ENCODE assay signal across 1 cellular context in genomic region chr15:74799843-74800558, GRCh38.
A peak's percentile ranks its signal among the peaks of the same experiment; 100 is the strongest.
TF ChIP-seq lines count a peak whose summit lies in the region.

No MANE protein-coding gene starts in this region.

TF ChIP-seq in HepG2, 621 proteins besides CTCF, POLR2A, EP300 and RAD21 (continues in another document):
- TF ChIP-seq NCOA2 (CRISPR knock-in tag; IDR thresholded peaks at IDR 0.05) (0 out of 2 replicates have a peak, but pooled peaks have one; percentile 13), ZNF788 (CRISPR knock-in tag; IDR thresholded peaks at IDR 0.05; ENCODE audit: borderline replicate concordance) (peak; percentile 32; the same call in 1 of the 2 replicates), ZNF768 (CRISPR knock-in tag; IDR thresholded peaks at IDR 0.05) (peak; percentile 40; the same call in 1 of the 2 replicates), ZSCAN25 (CRISPR knock-in tag; IDR thresholded peaks at IDR 0.05) (no peak), HMGXB4 (CRISPR knock-in tag; IDR thresholded peaks at IDR 0.05; ENCODE audit: borderline replicate concordance in 1 of 2, low read depth in 1 of 2) (peak; percentile 49 to 78; a peak in 2 of 4 replicates), NFIB (CRISPR knock-in tag; IDR thresholded peaks at IDR 0.05; ENCODE audit: borderline replicate concordance) (0 out of 2 replicates have a peak, but pooled peaks have one; percentile 35), MEIS2 (CRISPR knock-in tag; IDR thresholded peaks at IDR 0.05) (peak; percentile 30; the same call in 1 of the 2 replicates), TARDBP (CRISPR knock-in tag; IDR thresholded peaks at IDR 0.05) (0 out of 2 replicates have a peak, but pooled peaks have one; percentile 27), PHB2 (IDR thresholded peaks at IDR 0.05; ENCODE audit: partially characterized antibody) (no peak), ZNF205 (CRISPR knock-in tag; IDR thresholded peaks at IDR 0.05) (0 out of 2 replicates have a peak, but pooled peaks have one; percentile 42), ZBTB33 (CRISPR knock-in tag; IDR thresholded peaks at IDR 0.05) (peak; percentile 58), HOXA3 (CRISPR knock-in tag; IDR thresholded peaks at IDR 0.05) (peak; percentile 37; the same call in 1 of the 2 replicates), SOX6 (IDR thresholded peaks at IDR 0.05) (no peak), SOX6 (CRISPR knock-in tag; IDR thresholded peaks at IDR 0.05) (no peak), PHF8 (CRISPR knock-in tag; IDR thresholded peaks at IDR 0.05) (peak; percentile 23; the same call in 1 of the 2 replicates), ZNF225 (CRISPR knock-in tag; IDR thresholded peaks at IDR 0.05) (0 out of 2 replicates have a peak, but pooled peaks have one; percentile 19), NFKB2 (CRISPR knock-in tag; IDR thresholded peaks at IDR 0.05; ENCODE audit: borderline replicate concordance) (peak; percentile 15; the same call in 1 of the 2 replicates), GABPB1 (CRISPR knock-in tag; IDR thresholded peaks at IDR 0.05) (peak; percentile 39; the same call in 1 of the 2 replicates), TEAD3 (CRISPR knock-in tag; optimal IDR thresholded peaks at IDR 0.05; ENCODE audit: borderline replicate concordance) (peak; percentile 20), FOXC1 (CRISPR knock-in tag; IDR thresholded peaks at IDR 0.05; ENCODE audit: borderline replicate concordance) (0 out of 2 replicates have a peak, but pooled peaks have one; percentile 55), HNF4A (CRISPR knock-in tag; IDR thresholded peaks at IDR 0.05) (peak; percentile 68), KDM2A (CRISPR knock-in tag; IDR thresholded peaks at IDR 0.05; ENCODE audit: borderline replicate concordance, low read depth) (peak; percentile 70; the same call in 1 of the 2 replicates), NCOA1 (CRISPR knock-in tag; IDR thresholded peaks at IDR 0.05) (0 out of 2 replicates have a peak, but pooled peaks have one; percentile 41), ATRX (CRISPR knock-in tag; IDR thresholded peaks at IDR 0.05; ENCODE audit: borderline replicate concordance) (no peak), ZNF605 (CRISPR knock-in tag; IDR thresholded peaks at IDR 0.05) (0 out of 2 replicates have a peak, but pooled peaks have one; percentile 33), RXRB (CRISPR knock-in tag; IDR thresholded peaks at IDR 0.05; ENCODE audit: borderline replicate concordance) (peak; percentile 26; the same call in 1 of the 2 replicates), PCBP1 (IDR thresholded peaks at IDR 0.05; ENCODE audit: borderline replicate concordance, low read depth, low read length) (0 out of 2 replicates have a peak, but pooled peaks have one; percentile 37), PATZ1 (CRISPR knock-in tag; IDR thresholded peaks at IDR 0.05) (peak; percentile 87), CAMTA2 (CRISPR knock-in tag; IDR thresholded peaks at IDR 0.05; ENCODE audit: borderline replicate concordance) (no peak), MAZ (IDR thresholded peaks at IDR 0.05; ENCODE audit: borderline replicate concordance, low read depth, low read length) (0 out of 2 replicates have a peak, but pooled peaks have one; percentile 24), MAZ (CRISPR knock-in tag; IDR thresholded peaks at IDR 0.05; ENCODE audit: low read depth) (0 out of 2 replicates have a peak, but pooled peaks have one; percentile 25), RBAK (CRISPR knock-in tag; IDR thresholded peaks at IDR 0.05) (no peak), SALL1 (CRISPR knock-in tag; IDR thresholded peaks at IDR 0.05) (peak; percentile 36; the same call in 1 of the 2 replicates), MIER3 (CRISPR knock-in tag; IDR thresholded peaks at IDR 0.05; ENCODE audit: borderline replicate concordance) (0 out of 2 replicates have a peak, but pooled peaks have one; percentile 52), ZNF17 (CRISPR knock-in tag; IDR thresholded peaks at IDR 0.05) (no peak), SMARCC2 (IDR thresholded peaks at IDR 0.05) (no peak), REPIN1 (CRISPR knock-in tag; IDR thresholded peaks at IDR 0.05; ENCODE audit: borderline replicate concordance, low read depth) (0 out of 2 replicates have a peak, but pooled peaks have one; percentile 43), SOX13 (IDR thresholded peaks at IDR 0.05) (no peak), SOX13 (CRISPR knock-in tag; conservative IDR thresholded peaks at IDR 0.05 in 1 of 2, IDR thresholded peaks at IDR 0.05 in 1 of 2) (peak in 1 of 2 experiments; percentile 32; a peak in 1 of 4 replicates)
- TF ChIP-seq, protein P1, sequence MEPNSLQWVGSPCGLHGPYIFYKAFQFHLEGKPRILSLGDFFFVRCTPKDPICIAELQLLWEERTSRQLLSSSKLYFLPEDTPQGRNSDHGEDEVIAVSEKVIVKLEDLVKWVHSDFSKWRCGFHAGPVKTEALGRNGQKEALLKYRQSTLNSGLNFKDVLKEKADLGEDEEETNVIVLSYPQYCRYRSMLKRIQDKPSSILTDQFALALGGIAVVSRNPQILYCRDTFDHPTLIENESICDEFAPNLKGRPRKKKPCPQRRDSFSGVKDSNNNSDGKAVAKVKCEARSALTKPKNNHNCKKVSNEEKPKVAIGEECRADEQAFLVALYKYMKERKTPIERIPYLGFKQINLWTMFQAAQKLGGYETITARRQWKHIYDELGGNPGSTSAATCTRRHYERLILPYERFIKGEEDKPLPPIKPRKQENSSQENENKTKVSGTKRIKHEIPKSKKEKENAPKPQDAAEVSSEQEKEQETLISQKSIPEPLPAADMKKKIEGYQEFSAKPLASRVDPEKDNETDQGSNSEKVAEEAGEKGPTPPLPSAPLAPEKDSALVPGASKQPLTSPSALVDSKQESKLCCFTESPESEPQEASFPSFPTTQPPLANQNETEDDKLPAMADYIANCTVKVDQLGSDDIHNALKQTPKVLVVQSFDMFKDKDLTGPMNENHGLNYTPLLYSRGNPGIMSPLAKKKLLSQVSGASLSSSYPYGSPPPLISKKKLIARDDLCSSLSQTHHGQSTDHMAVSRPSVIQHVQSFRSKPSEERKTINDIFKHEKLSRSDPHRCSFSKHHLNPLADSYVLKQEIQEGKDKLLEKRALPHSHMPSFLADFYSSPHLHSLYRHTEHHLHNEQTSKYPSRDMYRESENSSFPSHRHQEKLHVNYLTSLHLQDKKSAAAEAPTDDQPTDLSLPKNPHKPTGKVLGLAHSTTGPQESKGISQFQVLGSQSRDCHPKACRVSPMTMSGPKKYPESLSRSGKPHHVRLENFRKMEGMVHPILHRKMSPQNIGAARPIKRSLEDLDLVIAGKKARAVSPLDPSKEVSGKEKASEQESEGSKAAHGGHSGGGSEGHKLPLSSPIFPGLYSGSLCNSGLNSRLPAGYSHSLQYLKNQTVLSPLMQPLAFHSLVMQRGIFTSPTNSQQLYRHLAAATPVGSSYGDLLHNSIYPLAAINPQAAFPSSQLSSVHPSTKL (CRISPR knock-in tag; IDR thresholded peaks at IDR 0.05) = 0 out of 2 replicates have a peak, but pooled peaks have one; percentile 18
- TF ChIP-seq, protein P2, sequence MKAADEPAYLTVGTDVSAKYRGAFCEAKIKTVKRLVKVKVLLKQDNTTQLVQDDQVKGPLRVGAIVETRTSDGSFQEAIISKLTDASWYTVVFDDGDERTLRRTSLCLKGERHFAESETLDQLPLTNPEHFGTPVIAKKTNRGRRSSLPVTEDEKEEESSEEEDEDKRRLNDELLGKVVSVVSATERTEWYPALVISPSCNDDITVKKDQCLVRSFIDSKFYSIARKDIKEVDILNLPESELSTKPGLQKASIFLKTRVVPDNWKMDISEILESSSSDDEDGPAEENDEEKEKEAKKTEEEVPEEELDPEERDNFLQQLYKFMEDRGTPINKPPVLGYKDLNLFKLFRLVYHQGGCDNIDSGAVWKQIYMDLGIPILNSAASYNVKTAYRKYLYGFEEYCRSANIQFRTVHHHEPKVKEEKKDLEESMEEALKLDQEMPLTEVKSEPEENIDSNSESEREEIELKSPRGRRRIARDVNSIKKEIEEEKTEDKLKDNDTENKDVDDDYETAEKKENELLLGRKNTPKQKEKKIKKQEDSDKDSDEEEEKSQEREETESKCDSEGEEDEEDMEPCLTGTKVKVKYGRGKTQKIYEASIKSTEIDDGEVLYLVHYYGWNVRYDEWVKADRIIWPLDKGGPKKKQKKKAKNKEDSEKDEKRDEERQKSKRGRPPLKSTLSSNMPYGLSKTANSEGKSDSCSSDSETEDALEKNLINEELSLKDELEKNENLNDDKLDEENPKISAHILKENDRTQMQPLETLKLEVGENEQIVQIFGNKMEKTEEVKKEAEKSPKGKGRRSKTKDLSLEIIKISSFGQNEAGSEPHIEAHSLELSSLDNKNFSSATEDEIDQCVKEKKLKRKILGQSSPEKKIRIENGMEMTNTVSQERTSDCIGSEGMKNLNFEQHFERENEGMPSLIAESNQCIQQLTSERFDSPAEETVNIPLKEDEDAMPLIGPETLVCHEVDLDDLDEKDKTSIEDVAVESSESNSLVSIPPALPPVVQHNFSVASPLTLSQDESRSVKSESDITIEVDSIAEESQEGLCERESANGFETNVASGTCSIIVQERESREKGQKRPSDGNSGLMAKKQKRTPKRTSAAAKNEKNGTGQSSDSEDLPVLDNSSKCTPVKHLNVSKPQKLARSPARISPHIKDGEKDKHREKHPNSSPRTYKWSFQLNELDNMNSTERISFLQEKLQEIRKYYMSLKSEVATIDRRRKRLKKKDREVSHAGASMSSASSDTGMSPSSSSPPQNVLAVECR (CRISPR knock-in tag; IDR thresholded peaks at IDR 0.05; ENCODE audit: borderline replicate concordance) = peak; percentile 67
- TF ChIP-seq, protein P3, sequence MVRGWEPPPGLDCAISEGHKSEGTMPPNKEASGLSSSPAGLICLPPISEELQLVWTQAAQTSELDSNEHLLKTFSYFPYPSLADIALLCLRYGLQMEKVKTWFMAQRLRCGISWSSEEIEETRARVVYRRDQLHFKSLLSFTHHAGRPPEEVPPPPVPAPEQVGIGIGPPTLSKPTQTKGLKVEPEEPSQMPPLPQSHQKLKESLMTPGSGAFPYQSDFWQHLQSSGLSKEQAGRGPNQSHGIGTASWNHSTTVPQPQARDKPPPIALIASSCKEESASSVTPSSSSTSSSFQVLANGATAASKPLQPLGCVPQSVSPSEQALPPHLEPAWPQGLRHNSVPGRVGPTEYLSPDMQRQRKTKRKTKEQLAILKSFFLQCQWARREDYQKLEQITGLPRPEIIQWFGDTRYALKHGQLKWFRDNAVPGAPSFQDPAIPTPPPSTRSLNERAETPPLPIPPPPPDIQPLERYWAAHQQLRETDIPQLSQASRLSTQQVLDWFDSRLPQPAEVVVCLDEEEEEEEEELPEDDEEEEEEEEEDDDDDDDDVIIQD (CRISPR knock-in tag; IDR thresholded peaks at IDR 0.05; ENCODE audit: low read depth) = 0 out of 2 replicates have a peak, but pooled peaks have one; percentile 22
- TF ChIP-seq, protein P4, sequence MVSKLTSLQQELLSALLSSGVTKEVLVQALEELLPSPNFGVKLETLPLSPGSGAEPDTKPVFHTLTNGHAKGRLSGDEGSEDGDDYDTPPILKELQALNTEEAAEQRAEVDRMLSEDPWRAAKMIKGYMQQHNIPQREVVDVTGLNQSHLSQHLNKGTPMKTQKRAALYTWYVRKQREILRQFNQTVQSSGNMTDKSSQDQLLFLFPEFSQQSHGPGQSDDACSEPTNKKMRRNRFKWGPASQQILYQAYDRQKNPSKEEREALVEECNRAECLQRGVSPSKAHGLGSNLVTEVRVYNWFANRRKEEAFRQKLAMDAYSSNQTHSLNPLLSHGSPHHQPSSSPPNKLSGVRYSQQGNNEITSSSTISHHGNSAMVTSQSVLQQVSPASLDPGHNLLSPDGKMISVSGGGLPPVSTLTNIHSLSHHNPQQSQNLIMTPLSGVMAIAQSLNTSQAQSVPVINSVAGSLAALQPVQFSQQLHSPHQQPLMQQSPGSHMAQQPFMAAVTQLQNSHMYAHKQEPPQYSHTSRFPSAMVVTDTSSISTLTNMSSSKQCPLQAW (CRISPR knock-in tag; IDR thresholded peaks at IDR 0.05) = peak; percentile 70
- TF ChIP-seq, protein P5, sequence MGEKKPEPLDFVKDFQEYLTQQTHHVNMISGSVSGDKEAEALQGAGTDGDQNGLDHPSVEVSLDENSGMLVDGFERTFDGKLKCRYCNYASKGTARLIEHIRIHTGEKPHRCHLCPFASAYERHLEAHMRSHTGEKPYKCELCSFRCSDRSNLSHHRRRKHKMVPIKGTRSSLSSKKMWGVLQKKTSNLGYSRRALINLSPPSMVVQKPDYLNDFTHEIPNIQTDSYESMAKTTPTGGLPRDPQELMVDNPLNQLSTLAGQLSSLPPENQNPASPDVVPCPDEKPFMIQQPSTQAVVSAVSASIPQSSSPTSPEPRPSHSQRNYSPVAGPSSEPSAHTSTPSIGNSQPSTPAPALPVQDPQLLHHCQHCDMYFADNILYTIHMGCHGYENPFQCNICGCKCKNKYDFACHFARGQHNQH (CRISPR knock-in tag; IDR thresholded peaks at IDR 0.05) = peak; percentile 65; the same call in 1 of the 2 replicates
